In the genomic region with DNA sequence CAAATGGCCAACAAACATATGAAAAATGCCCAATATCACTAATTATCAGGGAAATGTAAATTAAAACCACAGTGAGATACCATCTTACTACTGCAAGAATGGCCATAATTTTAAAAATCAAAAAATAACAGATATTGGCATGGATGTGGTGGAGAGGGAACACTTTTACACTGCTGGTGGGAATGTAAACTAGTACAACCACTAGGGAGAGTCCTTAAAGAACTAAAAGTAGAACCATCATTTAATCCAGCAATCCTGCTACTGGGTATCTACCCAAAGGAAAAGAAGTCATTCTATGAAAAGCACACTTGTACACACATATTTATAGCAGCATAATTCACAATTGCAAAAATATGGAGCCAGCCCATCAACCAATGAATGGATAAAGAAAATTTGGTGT, we compare ENCODE assay signal across 1 cellular context.
TF ChIP-seq lines count a peak whose summit lies in the region.

No MANE protein-coding gene starts in this region.

TF ChIP-seq in H1, 55 proteins besides CTCF, POLR2A, EP300 and RAD21 (continued from another document):
- TF ChIP-seq, protein P1, sequence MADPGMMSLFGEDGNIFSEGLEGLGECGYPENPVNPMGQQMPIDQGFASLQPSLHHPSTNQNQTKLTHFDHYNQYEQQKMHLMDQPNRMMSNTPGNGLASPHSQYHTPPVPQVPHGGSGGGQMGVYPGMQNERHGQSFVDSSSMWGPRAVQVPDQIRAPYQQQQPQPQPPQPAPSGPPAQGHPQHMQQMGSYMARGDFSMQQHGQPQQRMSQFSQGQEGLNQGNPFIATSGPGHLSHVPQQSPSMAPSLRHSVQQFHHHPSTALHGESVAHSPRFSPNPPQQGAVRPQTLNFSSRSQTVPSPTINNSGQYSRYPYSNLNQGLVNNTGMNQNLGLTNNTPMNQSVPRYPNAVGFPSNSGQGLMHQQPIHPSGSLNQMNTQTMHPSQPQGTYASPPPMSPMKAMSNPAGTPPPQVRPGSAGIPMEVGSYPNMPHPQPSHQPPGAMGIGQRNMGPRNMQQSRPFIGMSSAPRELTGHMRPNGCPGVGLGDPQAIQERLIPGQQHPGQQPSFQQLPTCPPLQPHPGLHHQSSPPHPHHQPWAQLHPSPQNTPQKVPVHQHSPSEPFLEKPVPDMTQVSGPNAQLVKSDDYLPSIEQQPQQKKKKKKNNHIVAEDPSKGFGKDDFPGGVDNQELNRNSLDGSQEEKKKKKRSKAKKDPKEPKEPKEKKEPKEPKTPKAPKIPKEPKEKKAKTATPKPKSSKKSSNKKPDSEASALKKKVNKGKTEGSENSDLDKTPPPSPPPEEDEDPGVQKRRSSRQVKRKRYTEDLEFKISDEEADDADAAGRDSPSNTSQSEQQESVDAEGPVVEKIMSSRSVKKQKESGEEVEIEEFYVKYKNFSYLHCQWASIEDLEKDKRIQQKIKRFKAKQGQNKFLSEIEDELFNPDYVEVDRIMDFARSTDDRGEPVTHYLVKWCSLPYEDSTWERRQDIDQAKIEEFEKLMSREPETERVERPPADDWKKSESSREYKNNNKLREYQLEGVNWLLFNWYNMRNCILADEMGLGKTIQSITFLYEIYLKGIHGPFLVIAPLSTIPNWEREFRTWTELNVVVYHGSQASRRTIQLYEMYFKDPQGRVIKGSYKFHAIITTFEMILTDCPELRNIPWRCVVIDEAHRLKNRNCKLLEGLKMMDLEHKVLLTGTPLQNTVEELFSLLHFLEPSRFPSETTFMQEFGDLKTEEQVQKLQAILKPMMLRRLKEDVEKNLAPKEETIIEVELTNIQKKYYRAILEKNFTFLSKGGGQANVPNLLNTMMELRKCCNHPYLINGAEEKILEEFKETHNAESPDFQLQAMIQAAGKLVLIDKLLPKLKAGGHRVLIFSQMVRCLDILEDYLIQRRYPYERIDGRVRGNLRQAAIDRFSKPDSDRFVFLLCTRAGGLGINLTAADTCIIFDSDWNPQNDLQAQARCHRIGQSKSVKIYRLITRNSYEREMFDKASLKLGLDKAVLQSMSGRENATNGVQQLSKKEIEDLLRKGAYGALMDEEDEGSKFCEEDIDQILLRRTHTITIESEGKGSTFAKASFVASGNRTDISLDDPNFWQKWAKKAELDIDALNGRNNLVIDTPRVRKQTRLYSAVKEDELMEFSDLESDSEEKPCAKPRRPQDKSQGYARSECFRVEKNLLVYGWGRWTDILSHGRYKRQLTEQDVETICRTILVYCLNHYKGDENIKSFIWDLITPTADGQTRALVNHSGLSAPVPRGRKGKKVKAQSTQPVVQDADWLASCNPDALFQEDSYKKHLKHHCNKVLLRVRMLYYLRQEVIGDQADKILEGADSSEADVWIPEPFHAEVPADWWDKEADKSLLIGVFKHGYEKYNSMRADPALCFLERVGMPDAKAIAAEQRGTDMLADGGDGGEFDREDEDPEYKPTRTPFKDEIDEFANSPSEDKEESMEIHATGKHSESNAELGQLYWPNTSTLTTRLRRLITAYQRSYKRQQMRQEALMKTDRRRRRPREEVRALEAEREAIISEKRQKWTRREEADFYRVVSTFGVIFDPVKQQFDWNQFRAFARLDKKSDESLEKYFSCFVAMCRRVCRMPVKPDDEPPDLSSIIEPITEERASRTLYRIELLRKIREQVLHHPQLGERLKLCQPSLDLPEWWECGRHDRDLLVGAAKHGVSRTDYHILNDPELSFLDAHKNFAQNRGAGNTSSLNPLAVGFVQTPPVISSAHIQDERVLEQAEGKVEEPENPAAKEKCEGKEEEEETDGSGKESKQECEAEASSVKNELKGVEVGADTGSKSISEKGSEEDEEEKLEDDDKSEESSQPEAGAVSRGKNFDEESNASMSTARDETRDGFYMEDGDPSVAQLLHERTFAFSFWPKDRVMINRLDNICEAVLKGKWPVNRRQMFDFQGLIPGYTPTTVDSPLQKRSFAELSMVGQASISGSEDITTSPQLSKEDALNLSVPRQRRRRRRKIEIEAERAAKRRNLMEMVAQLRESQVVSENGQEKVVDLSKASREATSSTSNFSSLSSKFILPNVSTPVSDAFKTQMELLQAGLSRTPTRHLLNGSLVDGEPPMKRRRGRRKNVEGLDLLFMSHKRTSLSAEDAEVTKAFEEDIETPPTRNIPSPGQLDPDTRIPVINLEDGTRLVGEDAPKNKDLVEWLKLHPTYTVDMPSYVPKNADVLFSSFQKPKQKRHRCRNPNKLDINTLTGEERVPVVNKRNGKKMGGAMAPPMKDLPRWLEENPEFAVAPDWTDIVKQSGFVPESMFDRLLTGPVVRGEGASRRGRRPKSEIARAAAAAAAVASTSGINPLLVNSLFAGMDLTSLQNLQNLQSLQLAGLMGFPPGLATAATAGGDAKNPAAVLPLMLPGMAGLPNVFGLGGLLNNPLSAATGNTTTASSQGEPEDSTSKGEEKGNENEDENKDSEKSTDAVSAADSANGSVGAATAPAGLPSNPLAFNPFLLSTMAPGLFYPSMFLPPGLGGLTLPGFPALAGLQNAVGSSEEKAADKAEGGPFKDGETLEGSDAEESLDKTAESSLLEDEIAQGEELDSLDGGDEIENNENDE (IDR thresholded peaks at IDR 0.05; ENCODE audit: insufficient replicate concordance, low read length): no peak
- TF ChIP-seq YY1 (IDR thresholded peaks at IDR 0.05; ENCODE audit: low read depth, low read length) (no peak), POU5F1 (IDR thresholded peaks at IDR 0.05; ENCODE audit: low read depth, low read length) (no peak)
